19 cellular contexts compared by ENCODE assay signal in genomic region chr3:50930371-50931208, GRCh38.
"Had no signal": no experiment of that assay in that cellular context is flagged by ENCODE, and none has a peak within 500 bp of the region (broad histone marks: within the 10 kb centered on the region; RNA-seq: fewer than 3 reads in every experiment).

No MANE protein-coding gene starts in this region.

- H3K4me3 Mint-ChIP-seq: endodermal cell, mesothelial cell of epicardium, nephron had no signal

- ATAC-seq: gastrocnemius medialis, left lobe of liver had no signal

- H3K27ac ChIP-seq: coronary artery, gastrocnemius medialis, heart right ventricle, right atrium auricular region, sigmoid colon, skin epidermis, tibial artery had no signal

- DNase-seq: caudate nucleus; effector CD4-positive, alpha-beta T cell; endodermal cell; gastrocnemius medialis; heart right ventricle; hypothalamus; sigmoid colon; stimulated activated CD4-positive, alpha-beta T cell treated with anti-CD3 and anti-CD28 coated beads, Interleukin-2, amount 100 ng/mL, for 24 hours; stimulated activated CD4-positive, alpha-beta T cell treated with anti-CD3 and anti-CD28 coated beads, Interleukin-4, amount 100 ng/mL, for 4 hours; stimulated activated naive CD4-positive, alpha-beta T cell treated with Interleukin-2 at 50 U/mL for 16 hours; tibial artery had no signal

- FAIRE-seq: endothelial cell of umbilical vein, islet of Langerhans had no signal

- H3K4me1 ChIP-seq: gastrocnemius medialis, heart right ventricle, right atrium auricular region, sigmoid colon, tibial artery had no signal

- H3K9me3 ChIP-seq: gastrocnemius medialis, sigmoid colon had no signal

- H3K4me3 ChIP-seq: coronary artery, gastrocnemius medialis, heart right ventricle, right atrium auricular region, sigmoid colon, skin epidermis, tibial artery had no signal

- H3K27me3 ChIP-seq: gastrocnemius medialis, heart right ventricle, right atrium auricular region, sigmoid colon, tibial artery had no signal

- H3K4me1 Mint-ChIP-seq: nephron had no signal

- H3K36me3 ChIP-seq: gastrocnemius medialis, heart right ventricle, right atrium auricular region, sigmoid colon had no signal

- H3K27ac Mint-ChIP-seq: endodermal cell, mesothelial cell of epicardium, nephron had no signal
